ENCODE assay signal across 8 cellular contexts in genomic region chr12:1595026-1595561, GRCh38. TPM values are rescaled to one million over a fixed set of nuclear protein-coding genes. Genes with fewer than 3 reads are reported as not detected.
DNase-seq lines count a peak whose midpoint lies in the region; ATAC-seq, FAIRE-seq and TF ChIP-seq lines count a peak whose summit lies in the region.

No MANE protein-coding gene starts in this region.

- ATAC-seq in lower lobe of right lung = peak in 1 of 2 donors; percentile 1
- ATAC-seq in HG02798 (IDR thresholded peaks at IDR 0.05; ENCODE audit: poor library complexity, unreplicated experiment) = no peak
- no peak for ATAC-seq in HG03342 (IDR thresholded peaks at IDR 0.05; ENCODE audit: unreplicated experiment)

- peak overlapping the region; percentile 81; the same call in 1 of the 2 replicates for H3K9ac ChIP-seq in HUES64 (ENCODE audit: low read depth, low read length)

- H3K27ac Mint-ChIP-seq in CD14-positive monocyte = peak overlapping the region; percentile 90 to 94 (median 92)

- no peak for TF ChIP-seq CTCF in CD14-positive monocyte (IDR thresholded peaks at IDR 0.05)
- no peak for TF ChIP-seq CTCF in bronchial epithelial cell (IDR thresholded peaks at IDR 0.05; ENCODE audit: insufficient read depth, low read length, severe bottlenecking)
- TF ChIP-seq CTCF in lower lobe of right lung (IDR thresholded peaks at IDR 0.05) = no peak
- no peak for TF ChIP-seq CTCF in transverse colon (IDR thresholded peaks at IDR 0.05)

- FAIRE-seq in bronchial epithelial cell (lab: Jason Lieb, UNC) = no peak

- in situ Hi-C loops in transverse colon (cut with MboI; ENCODE audit: low pct_ligation_motif_present in 1 of 4, low pct_unique_long_range_greater_than_20kb in 1 of 4, low sequenced_read_pairs in 3 of 4) = loop anchor here in 1 of 4 donors (25.0 kb wide), 1 partner anchor 483 kb away; no protein-coding TSS in a partner anchor

- H3K27ac ChIP-seq in HUES64 (ENCODE audit: low read depth, low read length) (no peak overlapping the region), lower lobe of right lung (peak overlapping the region; percentile 90), transverse colon (peak overlapping the region; percentile 95 to 99 (median 95))

- TF ChIP-seq POLR2A in transverse colon (IDR thresholded peaks at IDR 0.05) = no peak

- H3K4me1 ChIP-seq in HUES64 (ENCODE audit: insufficient read depth, low read length) (peaks cover 30% of the 10 kb centered on the region), lower lobe of right lung (peaks cover 48% of the 10 kb centered on the region), transverse colon (peaks cover 0 to 59% (median 46%) of the 10 kb centered on the region in 4 donors)

- TF ChIP-seq EP300 in transverse colon (IDR thresholded peaks at IDR 0.05; ENCODE audit: low read depth) = no peak

- WGBS in HUES64 = 17% methylated on average over 19 of the region's 19 CpGs
- WGBS in transverse colon (ENCODE audit: low coverage in 1 of 2), 2 donors = 9 to 10% methylated on average over 17 to 19 of the region's 19 CpGs

- H3K4me3 Mint-ChIP-seq in CD14-positive monocyte = peak overlapping the region; percentile 92 to 97

- H3K36me3 ChIP-seq in HUES64 (ENCODE audit: insufficient read depth, low read length) (no peaks in the 10 kb centered on the region), bronchial epithelial cell (ENCODE audit: control insufficient read depth, insufficient read depth, low read length) (no peaks in the 10 kb centered on the region), lower lobe of right lung (no peaks in the 10 kb centered on the region), transverse colon (no peaks in the 10 kb centered on the region)

- peaks cover 48% of the 10 kb centered on the region for H3K4me1 Mint-ChIP-seq in CD14-positive monocyte

- H3K27me3 Mint-ChIP-seq in CD14-positive monocyte (ENCODE audit: low read depth in 3 of 3) = peaks cover 0 to 4% (median 0%) of the 10 kb centered on the region in 3 donors

- no peaks in the 10 kb centered on the region for H3K9me3 Mint-ChIP-seq in CD14-positive monocyte

- H3K9me3 ChIP-seq in HUES64 (ENCODE audit: insufficient read depth, low read depth, low read length) (no peaks in the 10 kb centered on the region), lower lobe of right lung (no peaks in the 10 kb centered on the region), transverse colon (no peaks in the 10 kb centered on the region)

- H3K36me3 Mint-ChIP-seq in CD14-positive monocyte = peaks cover 6 to 7% of the 10 kb centered on the region in 2 donors

- intact Hi-C loops in CD14-positive monocyte (cut with micrococcal nuclease) = no loop called here
- intact Hi-C loops in lower lobe of right lung (cut with DNase I) = no loop called here
- intact Hi-C loops in transverse colon (cut with DNase I; ENCODE audit: low total_unique reads) = no loop called here

- H3K4me3 ChIP-seq in HUES64 (ENCODE audit: low read length) (peak overlapping the region; percentile 64), bronchial epithelial cell (ENCODE audit: low read depth, low read length) (peak overlapping the region; percentile 74), lower lobe of right lung (peak overlapping the region; percentile 92), transverse colon (peak overlapping the region; percentile 57 to 78 (median 70))

- no peak for DNase-seq in CD14-positive monocyte (ENCODE audit: low spot score)
- DNase-seq in bronchial epithelial cell (ENCODE audit: low read depth) = no peak
- no peak for DNase-seq in lower lobe of right lung
- peak; percentile 37 for DNase-seq in transverse colon
- DNase-seq in NCI-H526 treated with DMSO at 0.1 percent for 48 hours (lab: John Stamatoyannopoulos, UW) = no peak

- H3K27me3 ChIP-seq in HUES64 (ENCODE audit: insufficient read depth, low read length) (peaks cover 58% of the 10 kb centered on the region), bronchial epithelial cell (ENCODE audit: control insufficient read depth, insufficient read depth, low read length) (no peaks in the 10 kb centered on the region), lower lobe of right lung (ENCODE audit: low read depth) (no peaks in the 10 kb centered on the region), transverse colon (no peaks in the 10 kb centered on the region)

RNA-seq across cellular contexts. Expression of gene FBXL14, which starts 0.7 kb away (rescaled TPM):
- polyA plus RNA-seq in CD14-positive monocyte = 1 to 10 TPM; 6.2 to 7.2 TPM
- 13.2 TPM for polyA plus RNA-seq in HUES64 (2013, experiment 1 of 2)
- polyA plus RNA-seq in HUES64 (2013, experiment 2 of 2) = 12.4 TPM
- 9.7 and 10.2 TPM in 2 replicates for total RNA-seq in bronchial epithelial cell
- total RNA-seq in lower lobe of right lung = 16.6 TPM
- total RNA-seq in transverse colon = 10 to 100 TPM; 15.5 to 44.4 (median 28.0) TPM

RNA-seq across cellular contexts. Expression of gene WNT5B, which starts 33.9 kb away (rescaled TPM):
- 1 to 10 TPM; 2.7 to 4.1 TPM for polyA plus RNA-seq in CD14-positive monocyte
- polyA plus RNA-seq in HUES64 (2013, experiment 1 of 2) = 14.6 TPM
- 13.5 TPM for polyA plus RNA-seq in HUES64 (2013, experiment 2 of 2)
- total RNA-seq in bronchial epithelial cell = 0.77 and 0.79 TPM in 2 replicates
- 6.1 TPM for total RNA-seq in lower lobe of right lung
- total RNA-seq in transverse colon = 1 to 10 TPM in 2 of 4 donors, under 1 TPM in 1, not detected in 1; 0.80 to 3.5 (median 3.5) TPM
